7 cellular contexts compared by ENCODE assay signal in the genomic region with DNA sequence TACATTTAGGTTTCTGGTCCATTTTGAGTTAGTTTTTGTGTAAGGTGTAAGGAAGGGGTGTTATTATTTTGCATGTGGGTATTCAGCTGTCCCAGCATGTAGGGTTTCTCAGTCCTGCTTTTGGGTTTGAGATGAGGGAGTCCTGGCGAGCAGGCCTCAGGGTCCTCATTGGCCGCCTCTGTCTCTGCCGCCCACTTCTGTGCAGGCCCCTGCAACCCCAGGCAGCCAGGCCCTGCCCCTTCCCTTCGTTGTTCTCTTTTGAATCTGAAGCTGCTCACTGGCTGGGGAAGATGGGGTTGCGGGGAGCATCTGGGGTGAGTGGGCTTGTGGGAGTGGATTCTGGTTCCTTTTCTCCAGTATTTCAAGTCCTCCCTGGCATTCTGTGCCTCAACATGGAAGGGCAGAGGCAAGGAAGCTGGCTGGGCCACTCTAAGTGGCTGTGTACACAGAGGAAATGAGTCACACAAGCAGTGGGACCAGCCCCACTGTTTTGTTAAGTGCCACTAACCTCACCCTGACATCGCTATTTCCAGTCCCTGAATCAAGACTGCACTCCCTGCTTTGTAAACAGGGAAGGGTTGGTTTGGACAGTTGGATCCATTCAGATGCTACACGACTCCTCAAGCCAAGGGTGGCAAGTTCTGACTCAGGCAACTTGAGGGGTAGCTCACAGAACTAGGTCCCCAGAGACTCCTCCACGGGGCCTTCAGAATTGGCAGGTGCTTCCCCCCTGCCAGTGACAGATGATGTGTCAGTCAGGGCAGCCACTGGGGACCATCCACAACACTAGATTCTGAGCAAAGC. TPM values are rescaled to one million over a fixed set of nuclear protein-coding genes. Genes with fewer than 3 reads are reported as not detected.
DNase-seq lines count a peak whose midpoint lies in the region; ATAC-seq, FAIRE-seq and TF ChIP-seq lines count a peak whose summit lies in the region.
"Not testable (repeated sequence)": the region's sequence is repeated elsewhere in the genome, so short reads cannot be mapped to it uniquely, and the experiment has no call there.

No MANE protein-coding gene starts in this region.

- peak; percentile 81 for ATAC-seq in HG03571 (IDR thresholded peaks at IDR 0.05; ENCODE audit: unreplicated experiment)

- not testable (repeated sequence) for H3K36me3 Mint-ChIP-seq in HFFc6 (ENCODE audit: low read depth); osteocyte (ENCODE audit: unreplicated experiment)

- H3K27ac Mint-ChIP-seq in HFFc6, result peak overlapping the region; percentile 67
- peak overlapping the region; percentile 46 for H3K27ac Mint-ChIP-seq in osteocyte (ENCODE audit: unreplicated experiment)

- not testable (repeated sequence) for TF ChIP-seq CTCF in HFFc6 (IDR thresholded peaks at IDR 0.05); fibroblast of pulmonary artery (IDR thresholded peaks at IDR 0.05; ENCODE audit: low read length, missing control alignments); osteocyte (IDR thresholded peaks at IDR 0.05)

- FAIRE-seq in GM18507 (lab: Jason Lieb, UNC), result peak; percentile 78

- H3K27me3 Mint-ChIP-seq in HFFc6 (ENCODE audit: insufficient read depth); osteocyte (ENCODE audit: unreplicated experiment): not testable (repeated sequence)

- not testable (repeated sequence) for H3K4me3 ChIP-seq in fibroblast of pulmonary artery (replicated peaks; ENCODE audit: low read depth, low read length)

- H3K9me3 Mint-ChIP-seq in HFFc6; osteocyte (ENCODE audit: unreplicated experiment): not testable (repeated sequence)

- H3K4me3 Mint-ChIP-seq in HFFc6; osteocyte (ENCODE audit: unreplicated experiment): not testable (repeated sequence)

- H3K4me1 Mint-ChIP-seq in HFFc6 (ENCODE audit: low read depth), result peaks cover 23% of the 10 kb centered on the region
- H3K4me1 Mint-ChIP-seq in osteocyte (ENCODE audit: unreplicated experiment), result not testable (repeated sequence)

- not testable (repeated sequence) for DNase-seq in GM18507 (ENCODE audit: extremely low spot score, insufficient read length, low read depth); osteocyte (ENCODE audit: extremely low spot score, unreplicated experiment)
- DNase-seq in HFFc6 (peak; percentile 57), NOMO-1 treated with DMSO at 0.1 percent for 48 hours (lab: John Stamatoyannopoulos, UW; ENCODE audit: unreplicated experiment) (peak; percentile 46), activated T-cell treated with anti-CD3 and anti-CD28 coated beads for 24 hours (ENCODE audit: low read depth) (peak; percentile 11), fibroblast of pulmonary artery (ENCODE audit: low read depth) (peak; percentile 28)

RNA-seq across cellular contexts. Expression of a gene that starts 28.8 kb away (rescaled TPM):
- 10 to 100 TPM; 32.0 to 43.1 (median 36.5) TPM for total RNA-seq in HFFc6 (2021; fragmentation: NEBNext Ultra II Directional; extraction: Animal tissue kit (Norgen Biotek cat#: 25700))
- total RNA-seq in osteocyte, result 41.0 and 41.7 TPM in 2 replicates

RNA-seq across cellular contexts. Expression of a gene that starts 29.1 kb away (rescaled TPM):
- total RNA-seq in HFFc6 (2021; fragmentation: NEBNext Ultra II Directional; extraction: Animal tissue kit (Norgen Biotek cat#: 25700)), result 1 to 10 TPM; 1.8 to 3.8 (median 2.7) TPM
- total RNA-seq in osteocyte, result 0.99 and 1.6 TPM in 2 replicates
